18 cellular contexts compared by ENCODE assay signal in the genomic region with DNA sequence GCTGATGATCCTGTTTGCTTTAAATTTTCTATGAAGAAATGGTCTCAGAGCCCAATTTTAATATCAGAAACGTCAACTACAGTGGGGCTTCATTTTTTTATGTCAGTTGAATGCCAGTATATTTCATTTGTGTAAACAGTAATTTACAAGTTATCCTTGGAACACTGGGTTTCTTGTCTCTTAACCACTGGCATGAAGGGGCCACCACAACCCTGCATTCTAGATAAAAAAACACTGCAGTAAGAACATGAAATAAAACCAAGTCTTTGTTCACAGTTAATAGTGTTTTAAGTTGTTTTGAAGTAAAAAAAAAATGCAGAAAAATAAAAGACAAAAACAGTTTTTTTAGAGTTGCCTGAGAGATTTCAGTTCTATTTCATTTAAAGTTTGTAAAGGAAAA. TPM values are rescaled to one million over a fixed set of nuclear protein-coding genes. Genes with fewer than 3 reads are reported as not detected.
"Had no signal": no experiment of that assay in that cellular context is flagged by ENCODE, and none has a peak within 500 bp of the region (broad histone marks: within the 10 kb centered on the region; RNA-seq: fewer than 3 reads in every experiment).

No MANE protein-coding gene starts in this region.

- H3K36me3 ChIP-seq: neural progenitor cell, sigmoid colon had no signal

- H3K9me3 ChIP-seq: sigmoid colon had no signal

- H3K27me3 ChIP-seq: neural progenitor cell, sigmoid colon had no signal

- ATAC-seq: activated CD4-positive, alpha-beta T cell treated with anti-CD3 and anti-CD28 coated beads for 36 hours; activated CD8-positive, alpha-beta memory T cell treated with anti-CD3 and anti-CD28 coated beads, Interleukin-2, amount 10 ng/mL, durations not matched to agents 7 days and 5 days; left colon; T-helper 17 cell had no signal

- H2AFZ ChIP-seq: neural progenitor cell had no signal

- H3K27ac ChIP-seq: neural progenitor cell, sigmoid colon had no signal

- H3K9ac ChIP-seq: neural progenitor cell had no signal

- H3K4me3 ChIP-seq: lung, neural progenitor cell, sigmoid colon had no signal

- FAIRE-seq: islet of Langerhans had no signal

- DNase-seq: activated CD4-positive, alpha-beta memory T cell treated with anti-CD3 and anti-CD28 coated beads for 36 hours; activated CD4-positive, alpha-beta T cell treated with anti-CD3 and anti-CD28 coated beads for 36 hours; activated CD8-positive, alpha-beta memory T cell treated with anti-CD3 and anti-CD28 coated beads, Interleukin-2, amount 10 ng/mL, durations not matched to agents 7 days and 5 days; activated naive CD4-positive, alpha-beta T cell treated with anti-CD3 and anti-CD28 coated beads, Interleukin-2, amount 10 ng/mL, durations not matched to agents 7 days and 5 days; activated T-cell treated with anti-CD3 and anti-CD28 coated beads, Interleukin-2, amount 50 U/mL, for 1 hour; effector memory CD4-positive, alpha-beta T cell; left colon; naive B cell; sigmoid colon; stimulated activated CD4-positive, alpha-beta T cell treated with anti-CD3 and anti-CD28 coated beads, Interleukin-12 subunit alpha, Interleukin-12 subunit beta, amount 100 ng/mL, for 4 hours; stimulated activated CD4-positive, alpha-beta T cell treated with anti-CD3 and anti-CD28 coated beads, Interleukin-2, amount 100 ng/mL, for 24 hours; T-helper 17 cell had no signal

- H3K4me2 ChIP-seq: neural progenitor cell had no signal

RNA-seq across cellular contexts. Expression of gene DDI1, which starts 8.0 kb away (rescaled TPM):
- total RNA-seq: activated CD4-positive, alpha-beta memory T cell treated with anti-CD3 and anti-CD28 coated beads for 36 hours; activated CD4-positive, alpha-beta T cell treated with anti-CD3 and anti-CD28 coated beads for 36 hours; activated CD8-positive, alpha-beta memory T cell treated with anti-CD3 and anti-CD28 coated beads, Interleukin-2, amount 10 ng/mL, durations not matched to agents 7 days and 5 days; activated T-helper 2 cell treated with anti-CD3 and anti-CD28 coated beads, Interferon-gamma antibody, Interleukin-2, Interleukin-4, amounts not matched to agents 10 μg/mL and 5 μg/mL and 100 μg/mL, durations not matched to agents 14 hours and 24 hours and 36 hours; left colon; lung; osteocyte; sigmoid colon; T-helper 17 cell; urinary bladder had no signal
